In the genomic region with DNA sequence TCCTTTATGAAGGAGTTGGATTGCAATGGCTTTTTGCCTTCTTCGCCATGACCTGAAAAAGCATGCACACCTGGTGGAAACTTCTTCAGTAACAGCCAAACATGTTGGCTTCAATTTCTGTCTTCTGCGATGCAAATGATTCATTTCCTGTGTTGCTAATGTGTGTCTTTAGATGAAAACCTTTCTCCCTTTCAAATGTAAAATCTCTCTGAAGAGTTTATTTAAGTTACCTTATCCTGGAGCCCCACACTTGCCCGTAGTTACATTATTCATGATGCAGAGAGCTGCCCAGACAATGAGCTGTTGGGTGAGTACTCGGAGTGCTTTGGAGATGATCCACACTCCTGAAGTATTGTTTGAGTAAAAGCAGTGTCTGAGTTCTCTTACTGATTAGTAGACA, we compare ENCODE assay signal across 24 cellular contexts.
DNase-seq lines count a peak whose midpoint lies in the region; ATAC-seq and TF ChIP-seq lines count a peak whose summit lies in the region.
"Had no signal": no experiment of that assay in that cellular context is flagged by ENCODE, and none has a peak within 500 bp of the region (broad histone marks: within the 10 kb centered on the region; RNA-seq: fewer than 3 reads in every experiment).

No MANE protein-coding gene starts in this region.

- H2AFZ ChIP-seq in Karpas-422 (ENCODE audit: low read length): peak overlapping the region; percentile 29; the same call in 1 of the 2 replicates
- H2AFZ ChIP-seq: PC-9 had no signal

- no peaks in the 10 kb centered on the region for H3K79me2 ChIP-seq in Karpas-422 (ENCODE audit: low read length)

- H3K9me3 ChIP-seq in ES-I3 (ENCODE audit: control insufficient read depth, insufficient read depth, low read length) (no peaks in the 10 kb centered on the region), Karpas-422 (ENCODE audit: low read length) (no peaks in the 10 kb centered on the region), iPS-20b (ENCODE audit: insufficient read depth, low read depth, low read length) (no peaks in the 10 kb centered on the region), prostate gland (no peaks in the 10 kb centered on the region)
- H3K9me3 ChIP-seq: psoas muscle had no signal

- no peaks in the 10 kb centered on the region for H3K9me3 Mint-ChIP-seq in brain

- no peak for TF ChIP-seq CTCF in brain (conservative IDR thresholded peaks at IDR 0.05)
- no peak for TF ChIP-seq CTCF in prostate gland (IDR thresholded peaks at IDR 0.05)

- intact Hi-C loops in prostate gland (cut with DNase I): no loop called here

- no peaks in the 10 kb centered on the region for H3K9me2 ChIP-seq in Karpas-422 (replicated peaks; ENCODE audit: insufficient read depth, low read length)

- peak overlapping the region; percentile 19 for H3K4me2 ChIP-seq in Karpas-422 (ENCODE audit: low read depth, low read length, poor library complexity, severe bottlenecking)
- H3K4me2 ChIP-seq: PC-9 had no signal

- ATAC-seq in GM19328 (IDR thresholded peaks at IDR 0.05; ENCODE audit: unreplicated experiment): no peak
- no peak for ATAC-seq in HG02623 (IDR thresholded peaks at IDR 0.05; ENCODE audit: unreplicated experiment)
- ATAC-seq: left ventricle myocardium superior, psoas muscle had no signal

- no peak overlapping the region for H3K27ac ChIP-seq in Karpas-422 (ENCODE audit: low read length)
- H3K27ac ChIP-seq in iPS-20b (ENCODE audit: low read length): no peak overlapping the region
- H3K27ac ChIP-seq in prostate gland: no peak overlapping the region
- H3K27ac ChIP-seq: dorsolateral prefrontal cortex, PC-9, psoas muscle, skin epidermis, VCaP had no signal

- H3K4me1 ChIP-seq in ES-I3 (ENCODE audit: insufficient read depth, low read length) (peaks cover 43% of the 10 kb centered on the region), Karpas-422 (ENCODE audit: low read length) (peaks cover 19% of the 10 kb centered on the region), iPS-20b (ENCODE audit: insufficient read depth, low read length) (peaks cover 28% of the 10 kb centered on the region), prostate gland (replicated peaks) (no peaks in the 10 kb centered on the region)
- H3K4me1 ChIP-seq: psoas muscle had no signal

- H3K27me3 Mint-ChIP-seq in brain: peaks cover 2% of the 10 kb centered on the region
- H3K27me3 Mint-ChIP-seq: central memory CD8-positive, alpha-beta T cell had no signal

- no peaks in the 10 kb centered on the region for H3K27me3 ChIP-seq in Karpas-422 (ENCODE audit: low read length)
- H3K27me3 ChIP-seq in iPS-20b (ENCODE audit: insufficient read depth, low read length): no peaks in the 10 kb centered on the region
- no peaks in the 10 kb centered on the region for H3K27me3 ChIP-seq in prostate gland (replicated peaks; ENCODE audit: insufficient read depth)

- H3K36me3 Mint-ChIP-seq in brain: no peaks in the 10 kb centered on the region
- H3K36me3 Mint-ChIP-seq: CD14-positive monocyte had no signal

- DNase-seq in Karpas-422: peak; percentile 43
- no peak for DNase-seq in prostate gland (ENCODE audit: low spot score)
- no peak for DNase-seq in NCI-H345 (lab: John Stamatoyannopoulos, UW)
- DNase-seq: activated CD4-positive, alpha-beta T cell treated with anti-CD3 and anti-CD28 coated beads, Interleukin-2, amount 50 U/mL, for 48 hours; activated gamma-delta T cell treated with Interleukin-2 at 50 U/mL for 16 hours; activated T-cell treated with anti-CD3 and anti-CD28 coated beads for 4 hours; amniotic stem cell; dorsolateral prefrontal cortex; GDM1; left ventricle myocardium superior; NCI-H146; NCI-H774; PC-9; psoas muscle; stimulated activated naive CD4-positive, alpha-beta T cell treated with Interleukin-2 at 50 U/mL for 16 hours had no signal

- peaks cover 12% of the 10 kb centered on the region for H3K4me1 Mint-ChIP-seq in brain
- H3K4me1 Mint-ChIP-seq: CD14-positive monocyte; central memory CD8-positive, alpha-beta T cell had no signal

- H4K20me1 ChIP-seq in Karpas-422 (ENCODE audit: insufficient read depth, low read depth, low read length): no peaks in the 10 kb centered on the region

- H3K36me3 ChIP-seq in ES-I3 (ENCODE audit: insufficient read depth, low read length) (peaks cover 4% of the 10 kb centered on the region; the same call in 1 of the 2 replicates), Karpas-422 (ENCODE audit: insufficient read depth, low read length) (no peaks in the 10 kb centered on the region), iPS-20b (ENCODE audit: insufficient read depth, low read depth, low read length) (no peaks in the 10 kb centered on the region), prostate gland (no peaks in the 10 kb centered on the region)

- 41% methylated on average over 4 of the region's 4 CpGs for WGBS in prostate gland

- no peak for TF ChIP-seq POLR2A in prostate gland (IDR thresholded peaks at IDR 0.05)

- H3K4me3 Mint-ChIP-seq in brain: peak overlapping the region in 1 of 5 experiments; percentile 3
- H3K4me3 Mint-ChIP-seq: CD14-positive monocyte; central memory CD8-positive, alpha-beta T cell had no signal

- H3K9ac ChIP-seq in ES-I3 (ENCODE audit: low read depth, low read length) (0 out of 2 replicates have a peak overlapping the region, but pooled peaks have one; percentile 1), Karpas-422 (ENCODE audit: low read length) (no peak overlapping the region), iPS-20b (ENCODE audit: low read depth, low read length) (peak overlapping the region; percentile 51; the same call in 1 of the 2 replicates)

- H3K4me3 ChIP-seq in Karpas-422 (ENCODE audit: low read length): no peak overlapping the region
- peak overlapping the region; percentile 24; the same call in 1 of the 2 replicates for H3K4me3 ChIP-seq in iPS-20b (ENCODE audit: low read length)
- no peak overlapping the region for H3K4me3 ChIP-seq in prostate gland
- H3K4me3 ChIP-seq: dorsolateral prefrontal cortex, PC-9, psoas muscle, skin epidermis had no signal

- peak overlapping the region in 3 of 5 experiments; percentile 3 to 88 (median 42) for H3K27ac Mint-ChIP-seq in brain
- H3K27ac Mint-ChIP-seq: CD14-positive monocyte had no signal
